7 cellular contexts compared by ENCODE assay signal in the genomic region with DNA sequence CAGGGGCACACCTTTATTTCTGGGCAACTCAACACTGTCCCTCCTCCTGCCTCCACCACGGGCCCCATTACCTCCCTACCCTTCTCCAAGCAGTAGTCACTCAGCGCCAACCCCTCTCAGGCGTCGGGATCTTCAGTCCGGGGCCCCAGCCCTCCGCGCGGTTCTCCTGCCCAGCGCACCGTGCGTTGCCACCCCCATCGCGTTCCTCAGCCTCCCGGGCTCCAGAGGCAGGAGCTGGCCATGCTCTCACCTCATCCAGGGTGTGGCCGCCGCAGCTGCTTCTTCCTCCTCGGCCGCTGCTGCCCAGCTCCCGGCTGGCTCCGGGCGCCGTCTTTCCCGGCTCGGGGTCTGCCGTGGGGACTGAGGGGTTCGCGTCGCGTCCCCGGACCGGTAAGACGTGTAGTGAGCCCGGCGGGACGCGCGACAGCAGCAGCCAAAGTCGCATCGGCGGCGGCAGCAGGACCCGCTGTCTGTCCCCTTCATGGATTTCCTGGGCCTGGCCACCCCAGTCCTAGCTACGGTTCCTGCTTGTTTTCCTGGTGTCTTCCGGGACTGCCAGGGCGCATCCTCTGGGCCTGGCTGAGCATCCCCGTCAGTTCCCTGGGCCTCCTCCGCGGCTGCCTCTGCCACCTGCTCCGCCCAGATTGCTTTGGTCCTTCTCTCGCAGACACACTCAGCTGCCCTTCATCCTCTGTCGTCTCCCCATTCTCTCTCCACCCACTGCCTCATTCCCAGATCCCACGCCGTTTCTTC. TPM values are rescaled to one million over a fixed set of nuclear protein-coding genes. Genes with fewer than 3 reads are reported as not detected.
A peak's percentile ranks its signal among the peaks of the same experiment; 100 is the strongest.
DNase-seq lines count a peak whose midpoint lies in the region; ATAC-seq and TF ChIP-seq lines count a peak whose summit lies in the region.
"Not testable (repeated sequence)": the region's sequence is repeated elsewhere in the genome, so short reads cannot be mapped to it uniquely, and the experiment has no call there.

No MANE protein-coding gene starts in this region.

- intact Hi-C loops in dorsolateral prefrontal cortex (cut with DNase I); heart right ventricle (cut with DNase I); right lobe of liver (cut with DNase I); posterior cingulate gyrus (cut with DNase I): not testable (repeated sequence)

- POLR2A ChIA-PET in activated naive CD8-positive, alpha-beta T cell treated with anti-CD3 and anti-CD28 coated beads, Interleukin-2, amount 10 ng/mL, durations not matched to agents 7 days and 5 days (lab: Charles Lee) = not testable (repeated sequence)

- peak overlapping the region; percentile 24; the same call in 1 of the 2 replicates for H3K9ac ChIP-seq in ES-I3 (ENCODE audit: low read depth, low read length)

- not testable (repeated sequence) for H3K9me3 ChIP-seq in ES-I3 (ENCODE audit: control insufficient read depth, insufficient read depth, low read length); heart right ventricle; right lobe of liver

- H3K27ac ChIP-seq in dorsolateral prefrontal cortex = peak overlapping the region in 18 of 59 donors; percentile 28 to 86 (median 72)
- H3K27ac ChIP-seq in heart right ventricle, right lobe of liver: not testable (repeated sequence)

- not testable (repeated sequence) for H3K4me1 Mint-ChIP-seq in activated naive CD8-positive, alpha-beta T cell treated with anti-CD3 and anti-CD28 coated beads, Interleukin-2, amount 10 ng/mL, durations not matched to agents 7 days and 5 days

- 6 to 29% methylated on average over 5 to 8 of the region's 53 CpGs for WGBS in heart right ventricle, 2 donors
- no CpG with 5 or more reads among the region's 53 CpGs for WGBS in right lobe of liver (ENCODE audit: insufficient coverage, low coverage, low lambda C conversion rate, missing lambda C conversion rate)

- H3K27me3 ChIP-seq in dorsolateral prefrontal cortex, heart right ventricle, right lobe of liver: not testable (repeated sequence)

- not testable (repeated sequence) for H3K9me3 Mint-ChIP-seq in activated naive CD8-positive, alpha-beta T cell treated with anti-CD3 and anti-CD28 coated beads, Interleukin-2, amount 10 ng/mL, durations not matched to agents 7 days and 5 days

- DNase-seq in activated naive CD8-positive, alpha-beta T cell treated with anti-CD3 and anti-CD28 coated beads, Interleukin-2, amount 10 ng/mL, durations not matched to agents 7 days and 5 days = peak; percentile 24
- peak in 4 of 10 donors; percentile 29 to 47 (median 40) for DNase-seq in dorsolateral prefrontal cortex
- DNase-seq in heart right ventricle, right lobe of liver: not testable (repeated sequence)
- peak in 7 of 10 donors; percentile 1 to 65 (median 8) for DNase-seq in posterior cingulate gyrus

- not testable (repeated sequence) for H3K4me1 ChIP-seq in ES-I3 (ENCODE audit: insufficient read depth, low read length); heart right ventricle; right lobe of liver

- H3K27me3 Mint-ChIP-seq in activated naive CD8-positive, alpha-beta T cell treated with anti-CD3 and anti-CD28 coated beads, Interleukin-2, amount 10 ng/mL, durations not matched to agents 7 days and 5 days = not testable (repeated sequence)

- ATAC-seq in SK-N-SH treated with all-trans-retinoic acid at 6 μM for 48 hours (peak; percentile 96), heart right ventricle (peak in 5 of 8 donors; percentile 44 to 67 (median 50)), right lobe of liver (peak in 3 of 4 donors; percentile 28 to 38 (median 35))
- ATAC-seq in activated naive CD8-positive, alpha-beta T cell treated with anti-CD3 and anti-CD28 coated beads, Interleukin-2, amount 10 ng/mL, durations not matched to agents 7 days and 5 days (ENCODE audit: low read depth) = not testable (repeated sequence)

- H3K4me3 ChIP-seq in dorsolateral prefrontal cortex (peak overlapping the region in 49 of 59 donors; percentile 20 to 69 (median 50)), heart right ventricle (peak overlapping the region in 8 of 10 donors; percentile 16 to 48 (median 38))
- not testable (repeated sequence) for H3K4me3 ChIP-seq in right lobe of liver

- not testable (repeated sequence) for H3K36me3 ChIP-seq in ES-I3 (ENCODE audit: insufficient read depth, low read length); heart right ventricle; right lobe of liver

- not testable (repeated sequence) for H3K4me3 Mint-ChIP-seq in activated naive CD8-positive, alpha-beta T cell treated with anti-CD3 and anti-CD28 coated beads, Interleukin-2, amount 10 ng/mL, durations not matched to agents 7 days and 5 days

- TF ChIP-seq CTCF in dorsolateral prefrontal cortex (IDR thresholded peaks at IDR 0.05 in 54 of 56, conservative IDR thresholded peaks at IDR 0.05 in 2 of 56; ENCODE audit: low read depth in 1 of 56, partially characterized antibody in 56 of 56); heart right ventricle (IDR thresholded peaks at IDR 0.05); right lobe of liver (IDR thresholded peaks at IDR 0.05): not testable (repeated sequence)

- not testable (repeated sequence) for H3K36me3 Mint-ChIP-seq in activated naive CD8-positive, alpha-beta T cell treated with anti-CD3 and anti-CD28 coated beads, Interleukin-2, amount 10 ng/mL, durations not matched to agents 7 days and 5 days

- not testable (repeated sequence) for TF ChIP-seq POLR2A in right lobe of liver (IDR thresholded peaks at IDR 0.05)

- H3K27ac Mint-ChIP-seq in activated naive CD8-positive, alpha-beta T cell treated with anti-CD3 and anti-CD28 coated beads, Interleukin-2, amount 10 ng/mL, durations not matched to agents 7 days and 5 days = not testable (repeated sequence)

RNA-seq across cellular contexts. Expression of a gene that starts 22.8 kb away (rescaled TPM):
- total RNA-seq in activated naive CD8-positive, alpha-beta T cell treated with anti-CD3 and anti-CD28 coated beads, Interleukin-2, amount 10 ng/mL, durations not matched to agents 7 days and 5 days = 10 to 100 TPM; 37.9 to 38.9 TPM
- total RNA-seq in dorsolateral prefrontal cortex = 10 to 100 TPM in 107 of 120 experiments, 1 to 10 TPM in 12, under 1 TPM in 1; 0.63 to 75.6 (median 25.6) TPM
- total RNA-seq in heart right ventricle = 10 to 100 TPM in 6 of 10 donors, 1 to 10 TPM in 4; 2.6 to 21.2 (median 13.7) TPM
- polyA plus RNA-seq in heart right ventricle = 1 to 10 TPM; 1.6 to 5.9 TPM
- 10 to 100 TPM in 3 of 6 experiments, 1 to 10 TPM in 3; 3.3 to 17.2 (median 9.5) TPM for total RNA-seq in right lobe of liver
